In genomic region chr16:52368899-52369298, GRCh38 we compare ENCODE assay signal across 8 cellular contexts.
"Had no signal": no experiment of that assay in that cellular context is flagged by ENCODE, and none has a peak within 500 bp of the region (broad histone marks: within the 10 kb centered on the region; RNA-seq: fewer than 3 reads in every experiment).

No MANE protein-coding gene starts in this region.

- H3K4me3 ChIP-seq: GM23248, K562 had no signal

- H2AFZ ChIP-seq: GM23248 had no signal

- ATAC-seq: K562 had no signal

- H3K27ac ChIP-seq: GM23248 had no signal

- H3K9ac ChIP-seq: GM23248 had no signal

- FAIRE-seq: H54, HTR-8/SVneo, K562 had no signal

- DNase-seq: GM23248, GOT3, H9, HCEC 1CT, IMR-90 had no signal
